In the genomic region with DNA sequence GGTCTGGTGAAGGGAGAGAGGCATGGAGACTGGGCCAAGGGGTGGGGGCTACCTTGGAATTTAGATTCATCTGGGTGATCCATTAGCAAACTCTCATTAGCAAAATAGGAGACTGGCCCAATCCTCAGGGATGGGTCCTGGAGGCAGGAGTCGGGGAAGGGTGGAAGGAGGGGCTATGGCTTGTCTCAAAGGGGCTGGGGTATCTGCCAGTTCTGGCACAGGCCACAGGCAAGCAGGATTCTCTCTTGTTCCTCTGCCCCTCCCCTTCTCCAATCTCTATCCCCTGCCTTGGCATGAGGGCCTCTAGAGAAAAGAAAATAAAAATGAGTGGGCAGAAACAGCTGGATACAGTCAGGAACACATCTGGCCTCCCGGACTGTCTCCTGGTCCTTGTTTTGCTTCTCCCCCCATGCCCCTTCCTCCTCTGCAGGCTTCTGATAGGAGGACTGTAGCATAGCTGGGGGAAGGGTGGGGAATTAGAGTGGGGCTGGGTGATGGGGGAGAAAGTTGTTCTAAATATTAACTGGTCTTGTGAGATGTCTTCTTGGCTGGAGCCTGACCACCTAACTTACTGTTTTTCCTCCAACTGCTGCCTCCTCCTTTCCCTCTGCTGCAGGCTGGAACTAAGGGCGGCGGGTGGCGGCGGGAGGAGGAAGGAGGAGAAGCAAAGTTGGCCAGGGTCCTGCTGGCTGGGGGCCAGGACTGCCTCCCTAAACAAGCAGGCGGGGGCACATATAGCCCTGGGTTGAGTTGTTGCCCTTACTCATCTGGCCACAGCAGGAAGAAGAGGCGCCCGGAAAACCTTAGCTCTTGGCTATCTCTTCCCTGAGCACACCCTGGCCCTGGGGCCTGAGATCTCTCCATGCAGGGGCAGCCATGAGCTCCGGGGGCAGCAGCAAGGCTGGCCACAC, we compare ENCODE assay signal across 8 cellular contexts. TPM values are rescaled to one million over a fixed set of nuclear protein-coding genes. Genes with fewer than 3 reads are reported as not detected.
DNase-seq lines count a peak whose midpoint lies in the region; FAIRE-seq and TF ChIP-seq lines count a peak whose summit lies in the region.

No MANE protein-coding gene starts in this region.

- peaks cover 2% of the 10 kb centered on the region for H3K27me3 Mint-ChIP-seq in activated T-helper 1 cell treated with anti-CD3 and anti-CD28 coated beads, Interleukin-12 subunit alpha, Interleukin-12 subunit beta, Interleukin-2, Interleukin-4 antibody, amounts not matched to agents 30 ng/mL and 10 ng/mL and 1 ng/mL, durations not matched to agents 14 hours and 24 hours and 36 hours (ENCODE audit: insufficient read depth)

- H3K9me3 ChIP-seq in endothelial cell of umbilical vein (replicated peaks; ENCODE audit: control insufficient read depth, insufficient read depth, low read length) (no peaks in the 10 kb centered on the region), mucosa of rectum (ENCODE audit: control insufficient read depth in 2 of 2, low read length in 2 of 2) (no peaks in the 10 kb centered on the region)

- H2AFZ ChIP-seq in endothelial cell of umbilical vein (ENCODE audit: low read depth, low read length) = peak overlapping the region; percentile 56

- H4K20me1 ChIP-seq in endothelial cell of umbilical vein (replicated peaks; ENCODE audit: control insufficient read depth, extremely low read depth, insufficient read depth, low read length) = no peaks in the 10 kb centered on the region

- intact Hi-C loops in endothelial cell of umbilical vein (cut with micrococcal nuclease) = no loop called here
- intact Hi-C loops in activated T-helper 1 cell treated with anti-CD3 and anti-CD28 coated beads, Interleukin-12 subunit alpha, Interleukin-12 subunit beta, Interleukin-2, Interleukin-4 antibody, amounts not matched to agents 30 ng/mL and 10 ng/mL and 1 ng/mL, durations not matched to agents 14 hours and 24 hours and 36 hours (cut with micrococcal nuclease) = no loop called here

- POLR2A ChIA-PET in endothelial cell of umbilical vein (lab: Charles Lee) = no interaction called here

- no peak for TF ChIP-seq POLR2A in endothelial cell of umbilical vein (IDR thresholded peaks at IDR 0.05; ENCODE audit: low read depth, low read length)

- H3K27ac Mint-ChIP-seq in activated T-helper 1 cell treated with anti-CD3 and anti-CD28 coated beads, Interleukin-12 subunit alpha, Interleukin-12 subunit beta, Interleukin-2, Interleukin-4 antibody, amounts not matched to agents 30 ng/mL and 10 ng/mL and 1 ng/mL, durations not matched to agents 14 hours and 24 hours and 36 hours = no peak overlapping the region

- H3K4me3 ChIP-seq in endothelial cell of umbilical vein (replicated peaks in 1 of 3; ENCODE audit: insufficient read depth in 1 of 3, low read depth in 1 of 3, low read length in 3 of 3) (no peak overlapping the region), mucosa of rectum (ENCODE audit: low read length in 2 of 2) (peak overlapping the region in 1 of 2 donors; percentile 19)

- DNase-seq in AG20443 (ENCODE audit: low spot score) (peak; percentile 61), NCI-H2029 treated with DMSO at 0.1 percent for 48 hours (lab: John Stamatoyannopoulos, UW) (peak; percentile 17), endothelial cell of umbilical vein (ENCODE audit: low read depth, low spot score) (peak; percentile 38), NK-92 (lab: John Stamatoyannopoulos, UW; ENCODE audit: unreplicated experiment) (no peak)
- DNase-seq in stimulated activated CD8-positive, alpha-beta memory T cell treated with anti-CD3 and anti-CD28 coated beads, Interleukin-4, amount 100 ng/mL, for 48 hours = no peak
- DNase-seq in activated CD4-positive, alpha-beta T cell treated with anti-CD3 and anti-CD28 coated beads for 1 hour = no peak
- DNase-seq in activated T-helper 1 cell treated with anti-CD3 and anti-CD28 coated beads, Interleukin-12 subunit alpha, Interleukin-12 subunit beta, Interleukin-2, Interleukin-4 antibody, amounts not matched to agents 30 ng/mL and 10 ng/mL and 1 ng/mL, durations not matched to agents 14 hours and 24 hours and 36 hours (ENCODE audit: low spot score) = no peak

- H3K4me3 Mint-ChIP-seq in activated T-helper 1 cell treated with anti-CD3 and anti-CD28 coated beads, Interleukin-12 subunit alpha, Interleukin-12 subunit beta, Interleukin-2, Interleukin-4 antibody, amounts not matched to agents 30 ng/mL and 10 ng/mL and 1 ng/mL, durations not matched to agents 14 hours and 24 hours and 36 hours = no peak overlapping the region

- H3K36me3 ChIP-seq in endothelial cell of umbilical vein (ENCODE audit: control insufficient read depth in 2 of 2, extremely low read depth in 1 of 2, insufficient read depth in 2 of 2, low read length in 2 of 2) = no peaks in the 10 kb centered on the region
- H3K36me3 ChIP-seq in mucosa of rectum (ENCODE audit: control insufficient read depth in 2 of 2, insufficient read depth in 2 of 2, low read length in 2 of 2) = no peaks in the 10 kb centered on the region

- dilution Hi-C loops in endothelial cell of umbilical vein (cut with MboI; ENCODE audit: extremely low pct_ligation_motif_present, low sequenced_read_pairs) = no loop called here

- no TSS peak for BruUV-seq in endothelial cell of umbilical vein (replicated peaks; lab: Mats Ljungman, UMichigan)

- H3K27ac ChIP-seq in endothelial cell of umbilical vein (ENCODE audit: insufficient read depth, low read depth, low read length) (no peak overlapping the region), mucosa of rectum (ENCODE audit: low read depth in 2 of 2, low read length in 2 of 2) (peak overlapping the region; percentile 61 to 67)

- H3K27me3 ChIP-seq in endothelial cell of umbilical vein (ENCODE audit: control insufficient read depth in 2 of 2, insufficient read depth in 2 of 2, low read length in 2 of 2) (no peaks in the 10 kb centered on the region), mucosa of rectum (ENCODE audit: control insufficient read depth in 2 of 2, insufficient read depth in 2 of 2, low read length in 2 of 2) (no peaks in the 10 kb centered on the region)

- CTCF ChIA-PET in endothelial cell of umbilical vein (lab: Charles Lee) = interaction anchor here (0.8 to 1.4 kb wide), 2 partner anchors 116 to 398 kb away, joined by 3 to 5 read pairs; no protein-coding TSS in a partner anchor

- peaks cover 7% of the 10 kb centered on the region for H3K4me1 ChIP-seq in endothelial cell of umbilical vein (ENCODE audit: control insufficient read depth, extremely low read depth, insufficient read depth, low read length)
- H3K4me1 ChIP-seq in mucosa of rectum (ENCODE audit: control insufficient read depth in 2 of 2, insufficient read depth in 2 of 2, low read length in 2 of 2) = peaks cover 2 to 4% of the 10 kb centered on the region in 2 donors

- H3K79me2 ChIP-seq in endothelial cell of umbilical vein (ENCODE audit: control insufficient read depth, insufficient read depth, low read length) = no peaks in the 10 kb centered on the region

- H3K4me2 ChIP-seq in endothelial cell of umbilical vein (ENCODE audit: insufficient read depth, low read length) = peak overlapping the region; percentile 22

- FAIRE-seq in endothelial cell of umbilical vein (lab: Jason Lieb, UNC) = peak; percentile 92

- no peak overlapping the region for H3K9ac ChIP-seq in endothelial cell of umbilical vein (replicated peaks; ENCODE audit: extremely low read depth, insufficient read depth, low read length)
- H3K9ac ChIP-seq in mucosa of rectum (ENCODE audit: low read depth in 1 of 2, low read length in 2 of 2) = peak overlapping the region in 1 of 2 donors; percentile 49

- peaks cover 2% of the 10 kb centered on the region for H3K4me1 Mint-ChIP-seq in activated T-helper 1 cell treated with anti-CD3 and anti-CD28 coated beads, Interleukin-12 subunit alpha, Interleukin-12 subunit beta, Interleukin-2, Interleukin-4 antibody, amounts not matched to agents 30 ng/mL and 10 ng/mL and 1 ng/mL, durations not matched to agents 14 hours and 24 hours and 36 hours (ENCODE audit: low read depth)

- no peaks in the 10 kb centered on the region for H3K9me3 Mint-ChIP-seq in activated T-helper 1 cell treated with anti-CD3 and anti-CD28 coated beads, Interleukin-12 subunit alpha, Interleukin-12 subunit beta, Interleukin-2, Interleukin-4 antibody, amounts not matched to agents 30 ng/mL and 10 ng/mL and 1 ng/mL, durations not matched to agents 14 hours and 24 hours and 36 hours

- no peaks in the 10 kb centered on the region for H3K9me1 ChIP-seq in endothelial cell of umbilical vein (replicated peaks; ENCODE audit: control insufficient read depth, extremely low read depth, insufficient read depth, low read length)

- no peaks in the 10 kb centered on the region for H3K36me3 Mint-ChIP-seq in activated T-helper 1 cell treated with anti-CD3 and anti-CD28 coated beads, Interleukin-12 subunit alpha, Interleukin-12 subunit beta, Interleukin-2, Interleukin-4 antibody, amounts not matched to agents 30 ng/mL and 10 ng/mL and 1 ng/mL, durations not matched to agents 14 hours and 24 hours and 36 hours (ENCODE audit: low read depth)

- no peak for TF ChIP-seq CTCF in endothelial cell of umbilical vein (IDR thresholded peaks at IDR 0.05; ENCODE audit: extremely low read depth in 1 of 2, insufficient read depth in 1 of 2, low read depth in 1 of 2, low read length in 2 of 2)

TF ChIP-seq in endothelial cell of umbilical vein, 7 proteins besides CTCF, POLR2A, EP300 and RAD21 (continues in another document):
- TF ChIP-seq EZH2 (IDR thresholded peaks at IDR 0.05; ENCODE audit: borderline replicate concordance, low read depth, low read length, severe bottlenecking) = no peak
- no peak for TF ChIP-seq POLR2AphosphoS5 (IDR thresholded peaks at IDR 0.05; ENCODE audit: insufficient read depth, low read depth, low read length)
- TF ChIP-seq FOS (IDR thresholded peaks at IDR 0.05; ENCODE audit: borderline replicate concordance, insufficient read depth, low read length) = no peak
- TF ChIP-seq GATA2 (IDR thresholded peaks at IDR 0.05; ENCODE audit: insufficient read depth, insufficient read length, low read depth, low read length) = no peak
- no peak for TF ChIP-seq MYC (IDR thresholded peaks at IDR 0.05; ENCODE audit: low read depth, low read length)
- no peak for TF ChIP-seq JUN (IDR thresholded peaks at IDR 0.05; ENCODE audit: borderline replicate concordance, insufficient read depth, insufficient read length, low read depth)

RNA-seq across cellular contexts. Expression of a gene that starts 53.3 kb away (rescaled TPM):
- total RNA-seq in endothelial cell of umbilical vein = 34.2 and 39.6 TPM in 2 replicates
- polyA plus RNA-seq in endothelial cell of umbilical vein = 19.5 and 22.9 TPM in 2 replicates
- polyA plus RNA-seq in endothelial cell of umbilical vein (2011; cell fraction: cytosol; rRNA removed) = 28.5 and 33.6 TPM in 2 replicates
- 52.6 and 62.8 TPM in 2 replicates for polyA plus RNA-seq in endothelial cell of umbilical vein (2011; cell fraction: nucleus; rRNA removed)
- polyA plus RNA-seq in endothelial cell of umbilical vein (2012) = 33.5 and 36.1 TPM in 2 replicates
- 25.5 and 31.6 TPM in 2 replicates for polyA minus RNA-seq in endothelial cell of umbilical vein
- polyA minus RNA-seq in endothelial cell of umbilical vein (2011; cell fraction: cytosol; rRNA and poly(A)+ RNA removed) = 29.3 TPM
- 12.9 and 13.8 TPM in 2 replicates for polyA minus RNA-seq in endothelial cell of umbilical vein (2011; cell fraction: nucleus; rRNA and poly(A)+ RNA removed)
- total RNA-seq in activated T-helper 1 cell treated with anti-CD3 and anti-CD28 coated beads, Interleukin-12 subunit alpha, Interleukin-12 subunit beta, Interleukin-2, Interleukin-4 antibody, amounts not matched to agents 30 ng/mL and 10 ng/mL and 1 ng/mL, durations not matched to agents 14 hours and 24 hours and 36 hours = 62.5 and 65.1 TPM in 2 replicates

Comparison
In these comparisons a context has a peak if more than half of its experiments do, and no peak if none do; other contexts are left out.
1. DNase-seq: peak in AG20443 (single experiment), NCI-H2029 treated with DMSO at 0.1 percent for 48 hours (single experiment) and endothelial cell of umbilical vein (single experiment); none in stimulated activated CD8-positive, alpha-beta memory T cell treated with anti-CD3 and anti-CD28 coated beads, Interleukin-4, amount 100 ng/mL, for 48 hours (single experiment), activated CD4-positive, alpha-beta T cell treated with anti-CD3 and anti-CD28 coated beads for 1 hour (single experiment), activated T-helper 1 cell treated with anti-CD3 and anti-CD28 coated beads, Interleukin-12 subunit alpha, Interleukin-12 subunit beta, Interleukin-2, Interleukin-4 antibody, amounts not matched to agents 30 ng/mL and 10 ng/mL and 1 ng/mL, durations not matched to agents 14 hours and 24 hours and 36 hours (single experiment) and NK-92 (single experiment).